Comparison of ENCODE assay signal across 8 cellular contexts in the genomic region with DNA sequence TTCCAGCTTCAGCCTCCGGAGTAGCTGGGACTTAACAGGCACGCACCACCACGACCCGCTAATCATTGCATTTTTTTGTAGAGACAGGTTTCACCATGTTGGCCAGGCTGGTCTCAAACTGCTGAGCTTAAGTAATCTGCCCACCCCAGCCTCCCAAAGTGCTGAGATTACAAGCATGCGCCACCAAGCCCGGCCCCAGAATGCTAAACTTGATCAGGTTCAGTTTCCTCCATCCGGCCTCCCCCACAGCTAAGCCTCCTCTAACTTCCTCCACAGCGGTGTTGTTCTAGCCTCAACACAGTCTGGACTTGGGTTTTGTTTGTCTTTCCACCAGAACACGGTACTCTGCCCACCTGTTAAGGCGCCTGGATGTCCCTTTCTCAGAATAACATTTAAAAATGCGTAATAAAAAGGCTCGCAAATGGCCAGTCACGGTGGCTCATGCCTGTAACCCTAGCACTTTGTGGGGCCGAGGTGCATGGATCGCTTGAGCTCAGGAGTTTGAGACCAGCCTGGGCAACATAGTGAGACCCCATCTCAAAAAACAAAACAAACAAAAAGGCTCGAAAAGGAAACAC. TPM values are rescaled to one million over a fixed set of nuclear protein-coding genes. Genes with fewer than 3 reads are reported as not detected.
DNase-seq lines count a peak whose midpoint lies in the region; ATAC-seq and TF ChIP-seq lines count a peak whose summit lies in the region.

No MANE protein-coding gene starts in this region.

- H3K27ac ChIP-seq in BLaER1 (peak overlapping the region; percentile 91), RWPE1 (peak overlapping the region; percentile 33; the same call in 1 of the 2 replicates), gastroesophageal sphincter (peak overlapping the region in 3 of 4 donors; percentile 91 to 93 (median 92)), osteoblast (ENCODE audit: low read depth, low read length) (no peak overlapping the region)

- peaks cover 25% of the 10 kb centered on the region for H3K36me3 ChIP-seq in BLaER1
- peaks cover 0 to 16% of the 10 kb centered on the region in 2 donors for H3K36me3 ChIP-seq in gastroesophageal sphincter
- peaks cover 11% of the 10 kb centered on the region for H3K36me3 ChIP-seq in osteoblast (ENCODE audit: insufficient read depth, low read length)

- H3K9me3 ChIP-seq in BLaER1, result no peaks in the 10 kb centered on the region
- H3K9me3 ChIP-seq in gastroesophageal sphincter, result no peaks in the 10 kb centered on the region
- H3K9me3 ChIP-seq in osteoblast (ENCODE audit: low read depth, low read length), result no peaks in the 10 kb centered on the region

- TF ChIP-seq EP300 in gastroesophageal sphincter (IDR thresholded peaks at IDR 0.05), result no peak

- CTCF ChIA-PET in RWPE1 (lab: Yijun Ruan, JAX), result interaction anchor here (0.6 to 0.8 kb wide), 7 partner anchors 13 to 1941 kb away, joined by 3 to 6 read pairs (median 3); no protein-coding TSS in a partner anchor

- no peak for TF ChIP-seq CTCF in RWPE1 (conservative IDR thresholded peaks at IDR 0.05; ENCODE audit: low read depth)
- TF ChIP-seq CTCF in gastroesophageal sphincter (IDR thresholded peaks at IDR 0.05), result no peak
- no peak for TF ChIP-seq CTCF in osteoblast (IDR thresholded peaks at IDR 0.05; ENCODE audit: extremely low read depth, low read depth, low read length)

- H2AFZ ChIP-seq in osteoblast (ENCODE audit: low read length), result no peak overlapping the region

- 64 to 86% methylated on average over 10 of the region's 16 CpGs for WGBS in gastroesophageal sphincter (ENCODE audit: low coverage in 1 of 2), 2 donors

- peak; percentile 38 for TF ChIP-seq POLR2A in GM19099 (IDR thresholded peaks at IDR 0.05; ENCODE audit: extremely low read depth, insufficient read length, low read depth)
- no peak for TF ChIP-seq POLR2A in gastroesophageal sphincter (IDR thresholded peaks at IDR 0.05)

- H3K4me2 ChIP-seq in BLaER1 (peak overlapping the region; percentile 99), osteoblast (ENCODE audit: insufficient read depth, low read length) (no peak overlapping the region)

- peak overlapping the region; percentile 74 for H3K4me3 ChIP-seq in BLaER1
- H3K4me3 ChIP-seq in gastroesophageal sphincter, result peak overlapping the region in 1 of 2 donors; percentile 7
- H3K4me3 ChIP-seq in osteoblast (ENCODE audit: insufficient read depth, low read length), result no peak overlapping the region

- POLR2A ChIA-PET in RWPE1 (lab: Yijun Ruan, JAX; ENCODE audit: low non-redundant PET), result no interaction called here

- H4K20me1 ChIP-seq in BLaER1 (peaks cover 66% of the 10 kb centered on the region), osteoblast (ENCODE audit: insufficient read depth, low read length) (peaks cover 37% of the 10 kb centered on the region)

- no peak for ATAC-seq in gastroesophageal sphincter

- H3K27me3 ChIP-seq in BLaER1, result no peaks in the 10 kb centered on the region
- no peaks in the 10 kb centered on the region for H3K27me3 ChIP-seq in gastroesophageal sphincter
- no peaks in the 10 kb centered on the region for H3K27me3 ChIP-seq in osteoblast (ENCODE audit: insufficient read depth, low read length)

- H3K9ac ChIP-seq in BLaER1, result peak overlapping the region; percentile 88

- DNase-seq in RWPE1 (ENCODE audit: low spot score) (no peak), COLO829 (ENCODE audit: low spot score) (no peak), hippocampal formation (lab: John Stamatoyannopoulos, UW) (no peak), dedifferentiated amniotic fluid mesenchymal stem cell (ENCODE audit: extremely low spot score) (no peak), osteoblast (ENCODE audit: insufficient read length, low spot score, missing footprints) (no peak)

- H3K79me2 ChIP-seq in osteoblast (ENCODE audit: insufficient read depth, low read length), result peaks cover 54% of the 10 kb centered on the region

- H3K4me1 ChIP-seq in BLaER1 (peaks cover 58% of the 10 kb centered on the region), gastroesophageal sphincter (peaks cover 6 to 72% (median 55%) of the 10 kb centered on the region in 3 donors), osteoblast (ENCODE audit: insufficient read depth, low read length) (peaks cover 22% of the 10 kb centered on the region)

RNA-seq across cellular contexts. Expression of a gene that starts 2.4 kb away (rescaled TPM):
- total RNA-seq in gastroesophageal sphincter (100 to 1,000 TPM in 2 of 4 donors, 10 to 100 TPM in 2; 77.4 to 147 (median 95.6) TPM), osteoblast (38.6 and 51.0 TPM in 2 replicates)
